Comparison of ENCODE assay signal across 13 cellular contexts in the genomic region with DNA sequence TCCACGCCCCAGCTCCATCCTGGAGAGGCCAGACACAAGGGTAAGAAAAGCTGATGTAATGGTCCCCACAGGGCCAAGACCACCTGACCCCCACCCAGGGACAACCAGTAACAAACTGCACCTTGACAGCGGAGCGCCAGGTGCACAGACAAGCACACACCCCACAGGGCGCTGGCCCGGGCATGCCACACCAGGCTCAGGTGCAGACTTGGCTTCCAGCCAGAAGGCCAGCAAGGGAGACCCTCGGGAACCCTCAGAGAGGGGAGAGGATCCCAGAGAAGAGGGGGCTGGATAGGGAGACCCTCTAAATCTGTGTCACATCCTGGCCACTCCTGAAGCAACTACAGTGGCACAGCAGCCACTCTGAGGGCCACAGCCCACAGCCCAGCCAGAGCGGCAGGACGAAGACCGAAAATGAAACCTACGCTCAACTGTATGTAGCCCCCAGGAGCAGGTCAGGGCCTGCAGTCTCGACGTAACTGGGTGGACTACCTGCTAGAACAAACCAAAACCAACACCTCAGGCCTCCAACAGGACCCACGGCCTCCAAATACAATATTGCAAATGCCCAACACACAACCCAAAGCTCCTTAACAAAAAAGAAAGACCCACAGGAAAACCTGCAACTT. TPM values are rescaled to one million over a fixed set of nuclear protein-coding genes. Genes with fewer than 3 reads are reported as not detected.
A peak's percentile ranks its signal among the peaks of the same experiment; 100 is the strongest.
DNase-seq lines count a peak whose midpoint lies in the region; ATAC-seq, FAIRE-seq and TF ChIP-seq lines count a peak whose summit lies in the region.
"Had no signal": no experiment of that assay in that cellular context is flagged by ENCODE, and none has a peak within 500 bp of the region (broad histone marks: within the 10 kb centered on the region; RNA-seq: fewer than 3 reads in every experiment).

No MANE protein-coding gene starts in this region.

- H3K4me3 ChIP-seq in CD8-positive, alpha-beta T cell (ENCODE audit: low read depth, low read length) = no peak overlapping the region
- H3K4me3 ChIP-seq in Karpas-422 (ENCODE audit: low read length) (no peak overlapping the region; the same call in 1 of the 2 replicates), bronchial epithelial cell (ENCODE audit: low read depth, low read length) (no peak overlapping the region)
- H3K4me3 ChIP-seq: breast epithelium, suprapubic skin had no signal

- peaks cover 100% of the 10 kb centered on the region for H3K79me2 ChIP-seq in Karpas-422 (ENCODE audit: low read length)

- no peak for ATAC-seq in CD8-positive, alpha-beta T cell
- ATAC-seq in natural killer cell treated with Interleukin-12 subunit alpha and Interleukin-12 subunit beta and Interleukin-15 and Interleukin-18, amount 100 ng/mL, for 72 hours = peak; percentile 47 to 55
- ATAC-seq in GM21390 (IDR thresholded peaks at IDR 0.05; ENCODE audit: unreplicated experiment) = no peak
- ATAC-seq: sciatic nerve had no signal

- H3K9me3 Mint-ChIP-seq in CD8-positive, alpha-beta T cell = no peaks in the 10 kb centered on the region
- no peaks in the 10 kb centered on the region for H3K9me3 Mint-ChIP-seq in natural killer cell treated with Interleukin-12 subunit alpha and Interleukin-12 subunit beta and Interleukin-15 and Interleukin-18, amount 100 ng/mL, for 72 hours

- H4K20me1 ChIP-seq in Karpas-422 (ENCODE audit: insufficient read depth, low read depth, low read length) = peaks cover 39% of the 10 kb centered on the region

- TF ChIP-seq CTCF in CD8-positive, alpha-beta T cell (IDR thresholded peaks at IDR 0.05) = no peak
- TF ChIP-seq CTCF in bronchial epithelial cell (IDR thresholded peaks at IDR 0.05; ENCODE audit: insufficient read depth, low read length, severe bottlenecking) = no peak

- no peaks in the 10 kb centered on the region for H3K27me3 Mint-ChIP-seq in CD8-positive, alpha-beta T cell (ENCODE audit: low read depth)
- H3K27me3 Mint-ChIP-seq in natural killer cell treated with Interleukin-12 subunit alpha and Interleukin-12 subunit beta and Interleukin-15 and Interleukin-18, amount 100 ng/mL, for 72 hours = no peaks in the 10 kb centered on the region

- no peak overlapping the region for H2AFZ ChIP-seq in Karpas-422 (ENCODE audit: low read length)

- H3K4me1 ChIP-seq in CD8-positive, alpha-beta T cell (ENCODE audit: insufficient read depth, low read length) = peaks cover 39% of the 10 kb centered on the region
- peaks cover 70% of the 10 kb centered on the region for H3K4me1 ChIP-seq in Karpas-422 (ENCODE audit: low read length)

- peak overlapping the region; percentile 19; the same call in 1 of the 2 replicates for H3K9ac ChIP-seq in Karpas-422 (ENCODE audit: low read length)

- no peak for FAIRE-seq in bronchial epithelial cell (lab: Jason Lieb, UNC)

- H3K36me3 Mint-ChIP-seq in CD8-positive, alpha-beta T cell = no peaks in the 10 kb centered on the region
- H3K36me3 Mint-ChIP-seq in natural killer cell treated with Interleukin-12 subunit alpha and Interleukin-12 subunit beta and Interleukin-15 and Interleukin-18, amount 100 ng/mL, for 72 hours = no peaks in the 10 kb centered on the region

- peak overlapping the region; percentile 77 for H3K27ac Mint-ChIP-seq in CD8-positive, alpha-beta T cell
- no peak overlapping the region for H3K27ac Mint-ChIP-seq in natural killer cell treated with Interleukin-12 subunit alpha and Interleukin-12 subunit beta and Interleukin-15 and Interleukin-18, amount 100 ng/mL, for 72 hours

- H3K27ac ChIP-seq in CD8-positive, alpha-beta T cell (ENCODE audit: low read depth, low read length) = no peak overlapping the region
- no peak overlapping the region for H3K27ac ChIP-seq in Karpas-422 (ENCODE audit: low read length)
- H3K27ac ChIP-seq: suprapubic skin, VCaP had no signal

- H3K27me3 ChIP-seq in CD8-positive, alpha-beta T cell (ENCODE audit: insufficient read depth, low read length) = no peaks in the 10 kb centered on the region
- H3K27me3 ChIP-seq in Karpas-422 (ENCODE audit: low read length) = no peaks in the 10 kb centered on the region
- H3K27me3 ChIP-seq in bronchial epithelial cell (ENCODE audit: control insufficient read depth, insufficient read depth, low read length) = no peaks in the 10 kb centered on the region
- H3K27me3 ChIP-seq: breast epithelium, suprapubic skin had no signal

- no peaks in the 10 kb centered on the region for H3K9me3 ChIP-seq in CD8-positive, alpha-beta T cell (ENCODE audit: low read length)
- H3K9me3 ChIP-seq in Karpas-422 (ENCODE audit: low read length) = no peaks in the 10 kb centered on the region
- H3K9me3 ChIP-seq: breast epithelium, suprapubic skin had no signal

- H3K36me3 ChIP-seq in CD8-positive, alpha-beta T cell (ENCODE audit: insufficient read depth, low read length) = no peaks in the 10 kb centered on the region
- no peaks in the 10 kb centered on the region for H3K36me3 ChIP-seq in Karpas-422 (ENCODE audit: insufficient read depth, low read length)
- H3K36me3 ChIP-seq in bronchial epithelial cell (ENCODE audit: control insufficient read depth, insufficient read depth, low read length) = peaks cover 2% of the 10 kb centered on the region
- H3K36me3 ChIP-seq: breast epithelium, suprapubic skin had no signal

- no peak overlapping the region for H3K4me3 Mint-ChIP-seq in CD8-positive, alpha-beta T cell
- H3K4me3 Mint-ChIP-seq in natural killer cell treated with Interleukin-12 subunit alpha and Interleukin-12 subunit beta and Interleukin-15 and Interleukin-18, amount 100 ng/mL, for 72 hours = peak overlapping the region; percentile 26

- CTCF ChIA-PET in CD8-positive, alpha-beta T cell (lab: Charles Lee) = no interaction called here

- no peak for DNase-seq in CD8-positive, alpha-beta T cell
- DNase-seq in Karpas-422 = no peak
- peak; percentile 55 for DNase-seq in bronchial epithelial cell (ENCODE audit: low read depth)
- DNase-seq in natural killer cell treated with Interleukin-12 subunit alpha and Interleukin-12 subunit beta and Interleukin-15 and Interleukin-18, amount 100 ng/mL, for 72 hours (ENCODE audit: low spot score) = no peak
- DNase-seq in NCI-H1694 (lab: John Stamatoyannopoulos, UW) = no peak
- DNase-seq in DMS 273 treated with DMSO at 0.1 percent for 48 hours (lab: John Stamatoyannopoulos, UW) = no peak
- DNase-seq: Calu3, MM.1S had no signal

- no peaks in the 10 kb centered on the region for H3K9me2 ChIP-seq in Karpas-422 (replicated peaks; ENCODE audit: insufficient read depth, low read length)

- peaks cover 81% of the 10 kb centered on the region for H3K4me1 Mint-ChIP-seq in CD8-positive, alpha-beta T cell (ENCODE audit: low read depth)
- H3K4me1 Mint-ChIP-seq in natural killer cell treated with Interleukin-12 subunit alpha and Interleukin-12 subunit beta and Interleukin-15 and Interleukin-18, amount 100 ng/mL, for 72 hours (ENCODE audit: low read depth in 2 of 2) = peaks cover 38 to 56% of the 10 kb centered on the region in 2 donors

- peak overlapping the region; percentile 41 for H3K4me2 ChIP-seq in Karpas-422 (ENCODE audit: low read depth, low read length, poor library complexity, severe bottlenecking)

- POLR2A ChIA-PET in CD8-positive, alpha-beta T cell (lab: Charles Lee) = no interaction called here

- intact Hi-C loops in CD8-positive, alpha-beta T cell (cut with DNase I, micrococcal nuclease) = loop anchor here in 1 of 2 experiments (5.0 kb wide), 1 partner anchor 73 kb away; a partner anchor contains a TSS

RNA-seq across cellular contexts. Expression of a gene that starts 18.5 kb away (rescaled TPM):
- 10 to 100 TPM; 16.4 to 20.8 TPM for total RNA-seq in CD8-positive, alpha-beta T cell
- 24.8 and 26.9 TPM in 2 replicates for total RNA-seq in Karpas-422 (2014; rRNA removed; shearing (Covaris generic); ENCODE audit: low replicate concordance)
- 23.2 and 26.2 TPM in 2 replicates for total RNA-seq in bronchial epithelial cell
- 10 to 100 TPM; 23.4 to 25.5 TPM for total RNA-seq in natural killer cell treated with Interleukin-12 subunit alpha and Interleukin-12 subunit beta and Interleukin-15 and Interleukin-18, amount 100 ng/mL, for 72 hours

Comparison
In these comparisons a context has a peak if more than half of its experiments do, and no peak if none do; other contexts are left out.
1. ATAC-seq: peak in natural killer cell treated with Interleukin-12 subunit alpha and Interleukin-12 subunit beta and Interleukin-15 and Interleukin-18, amount 100 ng/mL, for 72 hours (2 of 2); none in CD8-positive, alpha-beta T cell (single experiment) and GM21390 (single experiment).